Comparison of ENCODE assay signal across 23 cellular contexts in the genomic region with DNA sequence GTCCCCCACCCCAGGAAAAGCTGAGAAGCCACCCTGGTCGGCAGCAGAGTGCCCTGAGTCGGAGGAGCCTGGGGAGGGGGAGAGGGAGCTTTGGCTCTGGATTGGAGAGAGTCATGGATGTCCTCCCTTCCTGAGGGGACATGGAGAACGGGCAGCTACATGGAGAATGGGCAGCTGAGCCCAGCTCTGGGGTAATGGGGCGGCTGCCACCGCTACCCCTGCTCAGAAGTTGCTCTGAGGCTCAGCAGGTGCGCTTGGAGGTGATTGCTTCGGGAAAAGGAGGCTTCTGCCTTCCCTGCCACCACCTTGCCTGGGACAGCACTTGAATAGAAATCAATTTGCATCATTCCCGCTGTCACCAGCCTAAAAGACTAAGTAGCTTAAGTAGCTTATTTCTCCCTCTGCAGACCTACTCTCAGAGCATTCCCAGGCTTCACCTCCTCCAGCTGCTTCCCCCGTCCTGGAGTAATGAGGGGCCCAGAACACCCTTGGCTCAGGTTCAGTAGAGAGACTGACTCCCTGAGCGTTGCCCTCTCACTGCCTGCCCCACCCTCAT. TPM values are rescaled to one million over a fixed set of nuclear protein-coding genes. Genes with fewer than 3 reads are reported as not detected.
DNase-seq lines count a peak whose midpoint lies in the region; ATAC-seq, FAIRE-seq and TF ChIP-seq lines count a peak whose summit lies in the region.
"Had no signal": no experiment of that assay in that cellular context is flagged by ENCODE, and none has a peak within 500 bp of the region (broad histone marks: within the 10 kb centered on the region; RNA-seq: fewer than 3 reads in every experiment).

No MANE protein-coding gene starts in this region.

- DNase-seq in D341Med (ENCODE audit: low spot score) (peak; percentile 84), NCI-H524 treated with DMSO at 0.1 percent for 48 hours (lab: John Stamatoyannopoulos, UW) (peak; percentile 71), bronchial epithelial cell (ENCODE audit: low read depth) (no peak), posterior vena cava (ENCODE audit: low spot score) (peak; percentile 68), NAMALWA (ENCODE audit: low spot score) (no peak)
- DNase-seq in activated CD8-positive, alpha-beta memory T cell treated with anti-CD3 and anti-CD28 coated beads for 24 hours = no peak
- DNase-seq: Calu3; CD4-positive, alpha-beta memory T cell; HFFc6; Karpas-422; NCI-H1048; NCI-H1436 treated with DMSO at 0.1 percent for 48 hours; NCI-H2029 treated with DMSO at 0.1 percent for 48 hours; NCI-H774; PC-9; SIG-M5 had no signal

- intact Hi-C loops in posterior vena cava (cut with DNase I) = no loop called here

- ATAC-seq in HG02571 (IDR thresholded peaks at IDR 0.05; ENCODE audit: unreplicated experiment) (no peak), HG02798 (IDR thresholded peaks at IDR 0.05; ENCODE audit: poor library complexity, unreplicated experiment) (no peak)
- ATAC-seq: SK-N-SH treated with all-trans-retinoic acid at 6 μM for 48 hours had no signal

- H3K27me3 ChIP-seq in bronchial epithelial cell (ENCODE audit: control insufficient read depth, insufficient read depth, low read length) = no peaks in the 10 kb centered on the region

- FAIRE-seq in bronchial epithelial cell (lab: Jason Lieb, UNC) = peak; percentile 18
- FAIRE-seq: A204.1, GM12891, H1, HTR-8/SVneo had no signal

- no peak for TF ChIP-seq CTCF in bronchial epithelial cell (IDR thresholded peaks at IDR 0.05; ENCODE audit: insufficient read depth, low read length, severe bottlenecking)

- no peak overlapping the region for H3K4me3 ChIP-seq in bronchial epithelial cell (ENCODE audit: low read depth, low read length)
- H3K4me3 ChIP-seq: PC-9 had no signal

- no peaks in the 10 kb centered on the region for H3K36me3 ChIP-seq in bronchial epithelial cell (ENCODE audit: control insufficient read depth, insufficient read depth, low read length)

RNA-seq across cellular contexts. Expression of gene DISP3, which starts 8.3 kb away (rescaled TPM):
- total RNA-seq in bronchial epithelial cell (not detected in 2 replicates), posterior vena cava (not detected)
- total RNA-seq: HFFc6, PC-9 had no signal

Comparison
In these comparisons a context has a peak if more than half of its experiments do, and no peak if none do; other contexts are left out.
1. DNase-seq: peak in D341Med (single experiment), NCI-H524 treated with DMSO at 0.1 percent for 48 hours (single experiment) and posterior vena cava (single experiment); none in bronchial epithelial cell (single experiment), activated CD8-positive, alpha-beta memory T cell treated with anti-CD3 and anti-CD28 coated beads for 24 hours (single experiment) and NAMALWA (single experiment).